Comparison of ENCODE assay signal across 8 cellular contexts in genomic region chr14:70908918-70909641, GRCh38. TPM values are rescaled to one million over a fixed set of nuclear protein-coding genes. Genes with fewer than 3 reads are reported as not detected.
DNase-seq lines count a peak whose midpoint lies in the region; ATAC-seq and TF ChIP-seq lines count a peak whose summit lies in the region.

No MANE protein-coding gene starts in this region.

- no peaks in the 10 kb centered on the region for H3K9me3 Mint-ChIP-seq in activated T-cell treated with anti-CD3 and anti-CD28 coated beads, Interleukin-2, amount 50 U/mL, for 4 hours

- 19% methylated on average over 6 of the region's 6 CpGs for WGBS in liver

- TF ChIP-seq RAD21 in liver (IDR thresholded peaks at IDR 0.05) = no peak

- H3K27ac ChIP-seq in angular gyrus (ENCODE audit: low read depth, low read length) (peak overlapping the region; percentile 80), liver (ENCODE audit: low read depth in 1 of 2, low read length in 2 of 2) (peak overlapping the region; percentile 94 to 99), tibial artery (peak overlapping the region; percentile 96 to 97), caudate nucleus (ENCODE audit: low read depth, low read length) (no peak overlapping the region)

- H3K4me3 Mint-ChIP-seq in activated T-cell treated with anti-CD3 and anti-CD28 coated beads, Interleukin-2, amount 50 U/mL, for 4 hours = peak overlapping the region; percentile 94

- H3K9ac ChIP-seq in liver (ENCODE audit: low read depth in 1 of 2, low read length in 2 of 2) = peak overlapping the region; percentile 86 to 94

- H3K4me1 Mint-ChIP-seq in activated T-cell treated with anti-CD3 and anti-CD28 coated beads, Interleukin-2, amount 50 U/mL, for 4 hours (ENCODE audit: low read depth) = peaks cover 67% of the 10 kb centered on the region

- H3K36me3 Mint-ChIP-seq in activated T-cell treated with anti-CD3 and anti-CD28 coated beads, Interleukin-2, amount 50 U/mL, for 4 hours (ENCODE audit: insufficient read depth) = peaks cover 4% of the 10 kb centered on the region

- TF ChIP-seq CTCF in liver (IDR thresholded peaks at IDR 0.05; ENCODE audit: low read depth, low read length, missing input control) (no peak), tibial artery (IDR thresholded peaks at IDR 0.05) (no peak)

- peak overlapping the region; percentile 64 to 93 (median 77) for H3K4me3 ChIP-seq in liver (ENCODE audit: low read depth in 1 of 3, low read length in 3 of 3)
- peak overlapping the region; percentile 81 to 85 for H3K4me3 ChIP-seq in tibial artery

- no peak for DNase-seq in activated T-cell treated with anti-CD3 and anti-CD28 coated beads, Interleukin-2, amount 50 U/mL, for 4 hours
- no peak for DNase-seq in activated T-cell treated with anti-CD3 and anti-CD28 coated beads for 4 hours
- no peak for DNase-seq in tibial artery
- DNase-seq in caudate nucleus (lab: John Stamatoyannopoulos, UW) = no peak
- DNase-seq in NCI-H1417 treated with DMSO at 0.1 percent for 48 hours (lab: John Stamatoyannopoulos, UW) = no peak

- H3K36me3 ChIP-seq in liver (ENCODE audit: control insufficient read depth in 4 of 4, insufficient read depth in 3 of 4, low read depth in 1 of 4, low read length in 3 of 4) (no peaks in the 10 kb centered on the region), tibial artery (no peaks in the 10 kb centered on the region)

- H3K9me3 ChIP-seq in liver (ENCODE audit: control insufficient read depth in 4 of 4, low read length in 3 of 4) (no peaks in the 10 kb centered on the region), tibial artery (no peaks in the 10 kb centered on the region)

- intact Hi-C loops in tibial artery (cut with DNase I; ENCODE audit: low total_unique reads) = loop anchor here (5.0 kb wide), 2 partner anchors 48 to 92 kb away; no protein-coding TSS in a partner anchor

- H3K27me3 Mint-ChIP-seq in activated T-cell treated with anti-CD3 and anti-CD28 coated beads, Interleukin-2, amount 50 U/mL, for 4 hours (ENCODE audit: low read depth) = no peaks in the 10 kb centered on the region

- H3K27me3 ChIP-seq in liver (ENCODE audit: control insufficient read depth in 4 of 4, insufficient read depth in 4 of 4, low read length in 3 of 4) (no peaks in the 10 kb centered on the region), tibial artery (no peaks in the 10 kb centered on the region)

- ATAC-seq in activated T-cell treated with anti-CD3 and anti-CD28 coated beads, Interleukin-2, amount 50 U/mL, for 4 hours = no peak
- ATAC-seq in GM18861 (IDR thresholded peaks at IDR 0.05; ENCODE audit: unreplicated experiment) = no peak

- peaks cover 4 to 36% (median 28%) of the 10 kb centered on the region in 4 donors for H3K4me1 ChIP-seq in liver (ENCODE audit: control insufficient read depth in 4 of 4, insufficient read depth in 4 of 4, low read length in 3 of 4)
- peaks cover 0 to 53% (median 17%) of the 10 kb centered on the region in 4 donors for H3K4me1 ChIP-seq in tibial artery

TF ChIP-seq in liver, 16 proteins besides CTCF, POLR2A, EP300 and RAD21:
- TF ChIP-seq, protein P1, sequence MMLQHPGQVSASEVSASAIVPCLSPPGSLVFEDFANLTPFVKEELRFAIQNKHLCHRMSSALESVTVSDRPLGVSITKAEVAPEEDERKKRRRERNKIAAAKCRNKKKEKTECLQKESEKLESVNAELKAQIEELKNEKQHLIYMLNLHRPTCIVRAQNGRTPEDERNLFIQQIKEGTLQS (IDR thresholded peaks at IDR 0.05) = no peak
- TF ChIP-seq HNF4G (IDR thresholded peaks at IDR 0.05) (no peak), GABPA (IDR thresholded peaks at IDR 0.05 in 1 of 2, conservative IDR thresholded peaks at IDR 0.05 in 1 of 2) (no peak), TAF1 (conservative IDR thresholded peaks at IDR 0.05) (no peak), HNF4A (conservative IDR thresholded peaks at IDR 0.05) (no peak), SP1 (IDR thresholded peaks at IDR 0.05) (no peak), REST (IDR thresholded peaks at IDR 0.05) (no peak), RXRA (IDR thresholded peaks at IDR 0.05) (no peak), FOXA2 (IDR thresholded peaks at IDR 0.05) (no peak), FOXA1 (IDR thresholded peaks at IDR 0.05) (no peak)
- TF ChIP-seq, protein P2, sequence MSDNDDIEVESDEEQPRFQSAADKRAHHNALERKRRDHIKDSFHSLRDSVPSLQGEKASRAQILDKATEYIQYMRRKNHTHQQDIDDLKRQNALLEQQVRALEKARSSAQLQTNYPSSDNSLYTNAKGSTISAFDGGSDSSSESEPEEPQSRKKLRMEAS (IDR thresholded peaks at IDR 0.05) = no peak

RNA-seq across cellular contexts. Expression of gene PCNX1, which starts 1.8 kb away (rescaled TPM):
- total RNA-seq in activated T-cell treated with anti-CD3 and anti-CD28 coated beads, Interleukin-2, amount 50 U/mL, for 4 hours = 10 to 100 TPM; 26.4 to 30.8 (median 28.3) TPM
- total RNA-seq in liver = 10 to 100 TPM; 29.5 to 41.2 TPM
- polyA plus RNA-seq in liver = 1 to 10 TPM; 5.7 to 7.0 TPM
